ENCODE assay signal across 25 cellular contexts in the genomic region with DNA sequence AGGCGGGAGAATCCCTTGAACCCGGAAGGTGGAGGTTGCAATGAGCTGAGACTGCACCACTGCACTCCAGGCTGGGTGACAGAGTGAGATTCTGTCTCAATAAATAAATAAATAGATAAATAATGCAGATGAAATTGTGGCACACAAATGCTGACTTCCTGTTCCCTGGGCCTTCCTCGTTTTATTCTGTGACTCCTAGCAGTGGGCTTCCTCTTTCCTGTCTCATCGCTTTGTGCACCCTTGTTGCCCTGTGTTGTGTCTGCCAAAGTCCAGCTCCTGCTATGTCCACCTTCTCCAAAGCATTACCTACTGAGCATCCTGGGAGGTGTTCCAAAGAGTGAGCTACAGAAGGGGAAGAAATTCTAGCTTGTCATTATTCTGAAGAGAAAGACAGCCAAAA.
DNase-seq lines count a peak whose midpoint lies in the region; ATAC-seq lines count a peak whose summit lies in the region.
"Had no signal": no experiment of that assay in that cellular context is flagged by ENCODE, and none has a peak within 500 bp of the region (broad histone marks: within the 10 kb centered on the region; RNA-seq: fewer than 3 reads in every experiment).

No MANE protein-coding gene starts in this region.

- peak overlapping the region; percentile 54 for H3K27ac Mint-ChIP-seq in stimulated activated naive CD8-positive, alpha-beta T cell treated with anti-CD3 and anti-CD28 coated beads, Interleukin-15, Interleukin-2, amounts not matched to agents 100 ng/mL and 50 ng/mL, for 24 hours
- peak overlapping the region; percentile 72 for H3K27ac Mint-ChIP-seq in dendritic cell treated with granulocyte-macrophage colony-stimulating factor and Interleukin-4, amounts not matched to agents 40 ng/mL and 50 ng/mL, for 4 days
- H3K27ac Mint-ChIP-seq: activated CD4-positive, alpha-beta T cell treated with anti-CD3 and anti-CD28 coated beads, Interleukin-2, amount 10 ng/mL, durations not matched to agents 24 days and 14 days; activated naive CD8-positive, alpha-beta T cell treated with anti-CD3 and anti-CD28 coated beads, Interleukin-2, amount 10 ng/mL, durations not matched to agents 7 days and 5 days had no signal

- DNase-seq in stimulated activated naive CD8-positive, alpha-beta T cell treated with anti-CD3 and anti-CD28 coated beads, Interleukin-15, Interleukin-2, amounts not matched to agents 100 U/mL and 50 U/mL, for 24 hours: no peak
- DNase-seq in SKM-1 treated with dmso at 0.1 percent for 144 hours (lab: John Stamatoyannopoulos, UW; ENCODE audit: unreplicated experiment): peak; percentile 32
- DNase-seq in HuH-7.5 (ENCODE audit: low spot score): no peak
- no peak for DNase-seq in NCI-H524 (lab: John Stamatoyannopoulos, UW)
- DNase-seq: activated CD4-positive, alpha-beta T cell treated with anti-CD3 and anti-CD28 coated beads, Interleukin-2, amount 10 ng/mL, durations not matched to agents 24 days and 14 days; activated CD8-positive, alpha-beta memory T cell treated with anti-CD3 and anti-CD28 coated beads for 24 hours; activated gamma-delta T cell treated with Interleukin-2 at 50 U/mL for 16 hours; activated naive CD8-positive, alpha-beta T cell treated with anti-CD3 and anti-CD28 coated beads, Interleukin-2, amount 10 ng/mL, durations not matched to agents 7 days and 5 days; activated T-cell treated with anti-CD3 and anti-CD28 coated beads, Interleukin-2, amount 50 U/mL, for 1 hour; CD4-positive, CD25-positive, alpha-beta regulatory T cell; DMS79 treated with DMSO at 0.1 percent for 48 hours; effector CD4-positive, alpha-beta T cell; GDM1; hypothalamus; left colon; NCI-H187; NCI-H2171; pancreas; PC-3; retina; stimulated activated naive CD4-positive, alpha-beta T cell treated with Interleukin-2 at 50 U/mL for 16 hours had no signal

- H3K4me1 Mint-ChIP-seq in stimulated activated naive CD8-positive, alpha-beta T cell treated with anti-CD3 and anti-CD28 coated beads, Interleukin-15, Interleukin-2, amounts not matched to agents 100 ng/mL and 50 ng/mL, for 24 hours (ENCODE audit: low read depth): peaks cover 10% of the 10 kb centered on the region
- H3K4me1 Mint-ChIP-seq in dendritic cell treated with granulocyte-macrophage colony-stimulating factor and Interleukin-4, amounts not matched to agents 40 ng/mL and 50 ng/mL, for 4 days (ENCODE audit: low read depth): peaks cover 11% of the 10 kb centered on the region
- H3K4me1 Mint-ChIP-seq: activated CD4-positive, alpha-beta T cell treated with anti-CD3 and anti-CD28 coated beads, Interleukin-2, amount 10 ng/mL, durations not matched to agents 24 days and 14 days had no signal

- no peaks in the 10 kb centered on the region for H3K9me3 Mint-ChIP-seq in stimulated activated naive CD8-positive, alpha-beta T cell treated with anti-CD3 and anti-CD28 coated beads, Interleukin-15, Interleukin-2, amounts not matched to agents 100 ng/mL and 50 ng/mL, for 24 hours
- H3K9me3 Mint-ChIP-seq in dendritic cell treated with granulocyte-macrophage colony-stimulating factor and Interleukin-4, amounts not matched to agents 40 ng/mL and 50 ng/mL, for 4 days: no peaks in the 10 kb centered on the region
- H3K9me3 Mint-ChIP-seq: activated CD4-positive, alpha-beta T cell treated with anti-CD3 and anti-CD28 coated beads, Interleukin-2, amount 10 ng/mL, durations not matched to agents 24 days and 14 days; activated naive CD8-positive, alpha-beta T cell treated with anti-CD3 and anti-CD28 coated beads, Interleukin-2, amount 10 ng/mL, durations not matched to agents 7 days and 5 days; CD4-positive, CD25-positive, alpha-beta regulatory T cell had no signal

- ATAC-seq in stimulated activated naive CD8-positive, alpha-beta T cell treated with anti-CD3 and anti-CD28 coated beads, Interleukin-15, Interleukin-2, amounts not matched to agents 100 U/mL and 50 U/mL, for 24 hours: no peak
- no peak for ATAC-seq in GM19023 (IDR thresholded peaks at IDR 0.05; ENCODE audit: unreplicated experiment)
- no peak for ATAC-seq in GM18868 (IDR thresholded peaks at IDR 0.05; ENCODE audit: unreplicated experiment)
- ATAC-seq: left colon, pancreas, PC-3 had no signal

- H3K27me3 Mint-ChIP-seq in stimulated activated naive CD8-positive, alpha-beta T cell treated with anti-CD3 and anti-CD28 coated beads, Interleukin-15, Interleukin-2, amounts not matched to agents 100 ng/mL and 50 ng/mL, for 24 hours: no peaks in the 10 kb centered on the region
- H3K27me3 Mint-ChIP-seq in dendritic cell treated with granulocyte-macrophage colony-stimulating factor and Interleukin-4, amounts not matched to agents 40 ng/mL and 50 ng/mL, for 4 days: no peaks in the 10 kb centered on the region
- H3K27me3 Mint-ChIP-seq: activated CD4-positive, alpha-beta T cell treated with anti-CD3 and anti-CD28 coated beads, Interleukin-2, amount 10 ng/mL, durations not matched to agents 24 days and 14 days; activated naive CD8-positive, alpha-beta T cell treated with anti-CD3 and anti-CD28 coated beads, Interleukin-2, amount 10 ng/mL, durations not matched to agents 7 days and 5 days; CD4-positive, CD25-positive, alpha-beta regulatory T cell had no signal

- intact Hi-C loops in dendritic cell treated with granulocyte-macrophage colony-stimulating factor and Interleukin-4, amounts not matched to agents 40 ng/mL and 50 ng/mL, for 4 days (cut with micrococcal nuclease): no loop called here

- H3K36me3 Mint-ChIP-seq in stimulated activated naive CD8-positive, alpha-beta T cell treated with anti-CD3 and anti-CD28 coated beads, Interleukin-15, Interleukin-2, amounts not matched to agents 100 ng/mL and 50 ng/mL, for 24 hours (ENCODE audit: low read depth): no peaks in the 10 kb centered on the region
- H3K36me3 Mint-ChIP-seq in dendritic cell treated with granulocyte-macrophage colony-stimulating factor and Interleukin-4, amounts not matched to agents 40 ng/mL and 50 ng/mL, for 4 days (ENCODE audit: low read depth): peaks cover 35% of the 10 kb centered on the region

- H3K4me3 Mint-ChIP-seq in stimulated activated naive CD8-positive, alpha-beta T cell treated with anti-CD3 and anti-CD28 coated beads, Interleukin-15, Interleukin-2, amounts not matched to agents 100 ng/mL and 50 ng/mL, for 24 hours: no peak overlapping the region
- H3K4me3 Mint-ChIP-seq in dendritic cell treated with granulocyte-macrophage colony-stimulating factor and Interleukin-4, amounts not matched to agents 40 ng/mL and 50 ng/mL, for 4 days: no peak overlapping the region
- H3K4me3 Mint-ChIP-seq: activated CD4-positive, alpha-beta T cell treated with anti-CD3 and anti-CD28 coated beads, Interleukin-2, amount 10 ng/mL, durations not matched to agents 24 days and 14 days; activated naive CD8-positive, alpha-beta T cell treated with anti-CD3 and anti-CD28 coated beads, Interleukin-2, amount 10 ng/mL, durations not matched to agents 7 days and 5 days; CD4-positive, CD25-positive, alpha-beta regulatory T cell had no signal
